ENCODE assay signal across 24 cellular contexts in the genomic region with DNA sequence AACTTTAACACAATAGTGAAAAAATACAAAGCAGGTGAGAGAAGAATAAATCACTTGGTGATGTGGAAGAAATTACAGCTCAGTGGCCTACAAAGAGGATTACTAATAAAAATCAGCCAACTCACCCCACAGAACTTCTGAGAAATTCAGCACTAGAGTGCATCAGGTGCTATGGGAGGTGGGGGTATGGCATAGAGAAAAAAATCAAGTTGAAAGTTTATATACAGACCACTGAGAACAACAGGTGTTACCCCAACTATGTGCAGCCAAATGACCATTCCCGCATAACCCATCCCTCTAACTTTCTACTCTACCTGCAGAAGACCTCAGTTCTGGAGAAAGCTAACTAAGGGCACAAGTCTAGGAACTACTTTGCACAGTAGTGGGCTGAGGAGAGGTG.
"Had no signal": no experiment of that assay in that cellular context is flagged by ENCODE, and none has a peak within 500 bp of the region (broad histone marks: within the 10 kb centered on the region; RNA-seq: fewer than 3 reads in every experiment).

No MANE protein-coding gene starts in this region.

- ATAC-seq: left colon, natural killer cell, right lobe of liver had no signal

- H3K27me3 ChIP-seq: ovary, right lobe of liver, stomach, tibial nerve, upper lobe of left lung had no signal

- H3K4me3 ChIP-seq: coronary artery, lung, ovary, right lobe of liver, smooth muscle cell, stomach, thoracic aorta, tibial nerve, upper lobe of left lung had no signal

- H3K4me3 Mint-ChIP-seq: memory B cell, natural killer cell had no signal

- H3K4me1 Mint-ChIP-seq: memory B cell, natural killer cell had no signal

- H3K27ac ChIP-seq: ovary, right lobe of liver, stomach, thoracic aorta, upper lobe of left lung had no signal

- H3K27me3 Mint-ChIP-seq: memory B cell had no signal

- H3K4me2 ChIP-seq: smooth muscle cell had no signal

- H3K9me3 Mint-ChIP-seq: memory B cell, natural killer cell had no signal

- H3K27ac Mint-ChIP-seq: memory B cell, natural killer cell had no signal

- H3K9me3 ChIP-seq: ovary, right lobe of liver, stomach, thoracic aorta, tibial nerve, upper lobe of left lung had no signal

- H3K4me1 ChIP-seq: tibial nerve had no signal

- DNase-seq: dermis blood vessel endothelial cell; effector memory CD4-positive, alpha-beta T cell; head of caudate nucleus; hippocampal formation; left colon; natural killer cell; occipital lobe; ovary; posterior cingulate gyrus; retina; right lobe of liver; stimulated activated CD4-positive, alpha-beta T cell treated with anti-CD3 and anti-CD28 coated beads, Interleukin-12 subunit alpha, Interleukin-12 subunit beta, amount 100 ng/mL, for 4 hours; stimulated activated CD4-positive, alpha-beta T cell treated with anti-CD3 and anti-CD28 coated beads, Interleukin-1b, Interleukin-23, amount 100 ng/mL, for 48 hours; stimulated activated CD4-positive, alpha-beta T cell treated with anti-CD3 and anti-CD28 coated beads, Interleukin-4, amount 100 ng/mL, for 1 hour; stimulated activated CD8-positive, alpha-beta memory T cell treated with anti-CD3 and anti-CD28 coated beads, Interleukin-4, amount 100 ng/mL, for 48 hours; stimulated activated naive CD4-positive, alpha-beta T cell treated with Interleukin-2 at 50 U/mL for 16 hours; stomach; upper lobe of left lung had no signal

- H3K36me3 ChIP-seq: right lobe of liver, thoracic aorta had no signal
